In the genomic region with DNA sequence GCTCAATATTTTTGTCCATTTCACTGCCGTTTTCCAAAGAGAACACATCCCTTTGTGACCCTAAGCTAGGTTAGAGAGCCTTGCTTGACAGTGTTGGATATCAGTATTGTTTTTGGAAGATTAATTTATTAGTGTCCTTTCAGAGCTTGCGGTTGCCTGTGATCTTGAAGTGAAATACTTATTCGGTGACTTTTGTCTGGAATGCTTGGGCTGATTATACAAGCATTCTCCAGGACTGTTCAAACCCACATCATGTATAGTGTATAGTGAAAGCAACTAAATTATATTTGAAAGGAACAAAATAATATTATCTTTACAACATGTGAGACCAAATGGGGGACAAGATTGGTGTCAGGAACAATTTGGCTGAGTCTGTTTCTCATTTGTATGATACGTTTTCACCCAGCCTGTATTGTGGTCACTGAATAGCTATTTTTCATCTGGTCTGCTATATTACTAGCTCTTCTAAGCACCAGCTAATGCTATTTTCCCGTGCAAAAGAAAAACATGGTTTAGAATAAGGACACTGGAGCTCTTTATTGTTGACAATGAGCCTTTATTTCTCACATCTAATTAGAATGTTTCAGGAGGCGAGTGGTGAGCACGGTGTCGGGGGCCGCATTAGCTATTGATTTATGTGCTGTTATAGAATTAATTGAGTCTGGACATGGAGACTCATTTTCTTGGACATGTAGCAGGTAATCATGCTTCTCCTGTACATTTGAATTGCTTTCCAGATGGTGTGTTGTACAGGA, we compare ENCODE assay signal across 19 cellular contexts.
DNase-seq lines count a peak whose midpoint lies in the region; ATAC-seq and TF ChIP-seq lines count a peak whose summit lies in the region.
"Had no signal": no experiment of that assay in that cellular context is flagged by ENCODE, and none has a peak within 500 bp of the region (broad histone marks: within the 10 kb centered on the region; RNA-seq: fewer than 3 reads in every experiment).

No MANE protein-coding gene starts in this region.

- DNase-seq in M059J (ENCODE audit: low read depth) (peak; percentile 73), astrocyte of the cerebellum (ENCODE audit: low read depth) (peak; percentile 80), globus pallidus (ENCODE audit: low spot score) (peak; percentile 89), sciatic nerve (ENCODE audit: low spot score) (peak; percentile 8), left lobe of liver (ENCODE audit: low spot score) (no peak)
- no peak for DNase-seq in activated T-helper 1 cell treated with anti-CD3 and anti-CD28 coated beads, Interleukin-12 subunit alpha, Interleukin-12 subunit beta, Interleukin-2, Interleukin-4 antibody, amounts not matched to agents 30 ng/mL and 10 ng/mL and 1 ng/mL, durations not matched to agents 14 hours and 24 hours and 36 hours (ENCODE audit: low spot score)
- DNase-seq: activated CD4-positive, alpha-beta T cell treated with anti-CD3 and anti-CD28 coated beads for 1 hour; activated CD8-positive, alpha-beta memory T cell treated with anti-CD3 and anti-CD28 coated beads, Interleukin-2, amount 50 U/mL, for 4 hours; activated naive CD4-positive, alpha-beta T cell treated with Interleukin-2 at 50 U/mL for 16 hours; GF-D8; NCI-H2171; ovary; RPMI8226; stimulated activated CD4-positive, alpha-beta T cell treated with anti-CD3 and anti-CD28 coated beads, Interleukin-12 subunit alpha, Interleukin-12 subunit beta, amount 100 ng/mL, for 4 hours; stimulated activated naive CD8-positive, alpha-beta T cell treated with anti-CD3 and anti-CD28 coated beads, Interleukin-15, amount 100 ng/mL, for 72 hours had no signal

- peaks cover 7% of the 10 kb centered on the region for H3K27me3 Mint-ChIP-seq in activated T-helper 1 cell treated with anti-CD3 and anti-CD28 coated beads, Interleukin-12 subunit alpha, Interleukin-12 subunit beta, Interleukin-2, Interleukin-4 antibody, amounts not matched to agents 30 ng/mL and 10 ng/mL and 1 ng/mL, durations not matched to agents 14 hours and 24 hours and 36 hours (ENCODE audit: insufficient read depth)
- H3K27me3 Mint-ChIP-seq: stimulated activated naive CD8-positive, alpha-beta T cell treated with anti-CD3 and anti-CD28 coated beads, Interleukin-15, amount 100 ng/mL, for 72 hours had no signal

- ATAC-seq in sciatic nerve (no peak), left lobe of liver (no peak), GM19035 (IDR thresholded peaks at IDR 0.05; ENCODE audit: unreplicated experiment) (no peak), HG03025 (IDR thresholded peaks at IDR 0.05; ENCODE audit: low FRiP score, unreplicated experiment) (no peak)
- ATAC-seq: gastroesophageal sphincter; stimulated activated naive CD8-positive, alpha-beta T cell treated with anti-CD3 and anti-CD28 coated beads, Interleukin-15, amount 100 ng/mL, for 72 hours had no signal

- no peaks in the 10 kb centered on the region for H3K9me3 Mint-ChIP-seq in activated T-helper 1 cell treated with anti-CD3 and anti-CD28 coated beads, Interleukin-12 subunit alpha, Interleukin-12 subunit beta, Interleukin-2, Interleukin-4 antibody, amounts not matched to agents 30 ng/mL and 10 ng/mL and 1 ng/mL, durations not matched to agents 14 hours and 24 hours and 36 hours
- H3K9me3 Mint-ChIP-seq: stimulated activated naive CD8-positive, alpha-beta T cell treated with anti-CD3 and anti-CD28 coated beads, Interleukin-15, amount 100 ng/mL, for 72 hours; T-helper 1 cell treated with Interleukin-12 subunit alpha and Interleukin-12 subunit beta and Interleukin-4 antibody, amounts not matched to agents 30 μg/mL and 1 μg/mL, for 36 hours had no signal

- in situ Hi-C loops in astrocyte of the cerebellum (cut with HindIII; ENCODE audit: low sequenced_read_pairs), result no loop called here

- H3K4me3 Mint-ChIP-seq in activated T-helper 1 cell treated with anti-CD3 and anti-CD28 coated beads, Interleukin-12 subunit alpha, Interleukin-12 subunit beta, Interleukin-2, Interleukin-4 antibody, amounts not matched to agents 30 ng/mL and 10 ng/mL and 1 ng/mL, durations not matched to agents 14 hours and 24 hours and 36 hours, result no peak overlapping the region
- H3K4me3 Mint-ChIP-seq: stimulated activated naive CD8-positive, alpha-beta T cell treated with anti-CD3 and anti-CD28 coated beads, Interleukin-15, amount 100 ng/mL, for 72 hours; T-helper 1 cell treated with Interleukin-12 subunit alpha and Interleukin-12 subunit beta and Interleukin-4 antibody, amounts not matched to agents 30 μg/mL and 1 μg/mL, for 36 hours had no signal

- intact Hi-C loops in sciatic nerve (cut with DNase I), result no loop called here
- intact Hi-C loops in activated T-helper 1 cell treated with anti-CD3 and anti-CD28 coated beads, Interleukin-12 subunit alpha, Interleukin-12 subunit beta, Interleukin-2, Interleukin-4 antibody, amounts not matched to agents 30 ng/mL and 10 ng/mL and 1 ng/mL, durations not matched to agents 14 hours and 24 hours and 36 hours (cut with micrococcal nuclease), result loop anchor here (2.0 kb wide), 1 partner anchor 49 kb away; no protein-coding TSS in a partner anchor

- TF ChIP-seq CTCF in astrocyte of the cerebellum (IDR thresholded peaks at IDR 0.05; ENCODE audit: low read depth, low read length, missing control alignments), result no peak

- H3K27ac Mint-ChIP-seq in activated T-helper 1 cell treated with anti-CD3 and anti-CD28 coated beads, Interleukin-12 subunit alpha, Interleukin-12 subunit beta, Interleukin-2, Interleukin-4 antibody, amounts not matched to agents 30 ng/mL and 10 ng/mL and 1 ng/mL, durations not matched to agents 14 hours and 24 hours and 36 hours, result no peak overlapping the region
- H3K27ac Mint-ChIP-seq: T-helper 1 cell treated with Interleukin-12 subunit alpha and Interleukin-12 subunit beta and Interleukin-4 antibody, amounts not matched to agents 30 μg/mL and 1 μg/mL, for 36 hours had no signal

- no peak overlapping the region for H3K4me3 ChIP-seq in astrocyte of the cerebellum (ENCODE audit: low read depth, low read length)
- H3K4me3 ChIP-seq: gastroesophageal sphincter, ovary had no signal

- peaks cover 24% of the 10 kb centered on the region for H3K4me1 Mint-ChIP-seq in activated T-helper 1 cell treated with anti-CD3 and anti-CD28 coated beads, Interleukin-12 subunit alpha, Interleukin-12 subunit beta, Interleukin-2, Interleukin-4 antibody, amounts not matched to agents 30 ng/mL and 10 ng/mL and 1 ng/mL, durations not matched to agents 14 hours and 24 hours and 36 hours (ENCODE audit: low read depth)

- H3K36me3 Mint-ChIP-seq in activated T-helper 1 cell treated with anti-CD3 and anti-CD28 coated beads, Interleukin-12 subunit alpha, Interleukin-12 subunit beta, Interleukin-2, Interleukin-4 antibody, amounts not matched to agents 30 ng/mL and 10 ng/mL and 1 ng/mL, durations not matched to agents 14 hours and 24 hours and 36 hours (ENCODE audit: low read depth), result no peaks in the 10 kb centered on the region

Comparison
In these comparisons a context has a peak if more than half of its experiments do, and no peak if none do; other contexts are left out.
1. DNase-seq: peak in M059J (single experiment), astrocyte of the cerebellum (single experiment), globus pallidus (single experiment) and sciatic nerve (single experiment); none in left lobe of liver (single experiment) and activated T-helper 1 cell treated with anti-CD3 and anti-CD28 coated beads, Interleukin-12 subunit alpha, Interleukin-12 subunit beta, Interleukin-2, Interleukin-4 antibody, amounts not matched to agents 30 ng/mL and 10 ng/mL and 1 ng/mL, durations not matched to agents 14 hours and 24 hours and 36 hours (single experiment).